Comparison of ENCODE assay signal across 8 cellular contexts in genomic region chr9:755454-756381, GRCh38.
DNase-seq lines count a peak whose midpoint lies in the region; ATAC-seq, FAIRE-seq and TF ChIP-seq lines count a peak whose summit lies in the region.

No MANE protein-coding gene starts in this region.

- no peaks in the 10 kb centered on the region for H3K9me3 ChIP-seq in A549

- peaks cover 28% of the 10 kb centered on the region for H3K4me1 ChIP-seq in A549

- H3K27me3 ChIP-seq in dorsolateral prefrontal cortex: no peaks in the 10 kb centered on the region

- H3K27ac ChIP-seq in A549: peak overlapping the region in 1 of 2 experiments; percentile 50; a peak in 3 of 6 replicates
- H3K27ac ChIP-seq in dorsolateral prefrontal cortex: peak overlapping the region in 5 of 59 donors; percentile 5 to 44 (median 21)

- ATAC-seq in A549: peak; percentile 23 to 39; a peak in 4 of 6 replicates
- ATAC-seq in SK-N-SH treated with all-trans-retinoic acid at 6 μM for 48 hours: peak; percentile 56
- no peak for ATAC-seq in GM18498 (IDR thresholded peaks at IDR 0.05; ENCODE audit: unreplicated experiment)

- TF ChIP-seq CTCF in A549 (IDR thresholded peaks at IDR 0.05): no peak
- no peak for TF ChIP-seq CTCF in foreskin fibroblast (IDR thresholded peaks at IDR 0.05; ENCODE audit: low read depth, low read length)
- no peak for TF ChIP-seq CTCF in dorsolateral prefrontal cortex (IDR thresholded peaks at IDR 0.05 in 54 of 56, conservative IDR thresholded peaks at IDR 0.05 in 2 of 56; ENCODE audit: low read depth in 1 of 56, partially characterized antibody in 56 of 56)

- no peak for TF ChIP-seq EP300 in A549 (IDR thresholded peaks at IDR 0.05)

- DNase-seq in A549 (ENCODE audit: low read depth in 1 of 2, low spot score in 1 of 2) (peak in 1 of 2 experiments; percentile 43), HCEC 1CT (peak; percentile 96), foreskin fibroblast (peak; percentile 91 to 92), D341Med (ENCODE audit: low spot score) (no peak), dorsolateral prefrontal cortex (no peak)
- no peak for DNase-seq in activated CD8-positive, alpha-beta memory T cell treated with anti-CD3 and anti-CD28 coated beads for 24 hours

- intact Hi-C loops in dorsolateral prefrontal cortex (cut with DNase I): loop anchor here (2.0 to 5.0 kb wide), 2 partner anchors 58 to 141 kb away; no protein-coding TSS in a partner anchor

- 82% methylated on average over 12 of the region's 12 CpGs for WGBS in A549 (ENCODE audit: missing lambda C conversion rate)

- peak overlapping the region; percentile 27; the same call in 2 of the 3 replicates for H3K4me2 ChIP-seq in A549

- H3K4me3 ChIP-seq in A549 (no peak overlapping the region), foreskin fibroblast (ENCODE audit: low read depth in 1 of 2, low read length in 2 of 2) (no peak overlapping the region), dorsolateral prefrontal cortex (no peak overlapping the region)

- CTCF ChIA-PET in A549 (lab: Yijun Ruan, JAX): interaction anchor here (0.9 to 18.9 kb wide), 10 partner anchors 9 to 369 kb away, joined by 3 to 371 read pairs (median 3); no protein-coding TSS in a partner anchor

- no peak for FAIRE-seq in A549 (lab: Jason Lieb, UNC)

- TF ChIP-seq RAD21 in A549 (conservative IDR thresholded peaks at IDR 0.05 in 1 of 2, IDR thresholded peaks at IDR 0.05 in 1 of 2): no peak

- no peak for TF ChIP-seq POLR2A in A549 (IDR thresholded peaks at IDR 0.05; ENCODE audit: low read length)

- POLR2A ChIA-PET in A549 (lab: Yijun Ruan, JAX): no interaction called here

TF ChIP-seq in A549, 52 proteins besides CTCF, POLR2A, EP300 and RAD21:
- TF ChIP-seq SMC3 (IDR thresholded peaks at IDR 0.05) (no peak), FOSL2 (IDR thresholded peaks at IDR 0.05) (no peak), FOSL2 (CRISPR knock-in tag; IDR thresholded peaks at IDR 0.05) (peak; percentile 50; the same call in 1 of the 2 replicates), MAFK (IDR thresholded peaks at IDR 0.05; ENCODE audit: partially characterized antibody) (peak; percentile 50), NR3C1 (IDR thresholded peaks at IDR 0.05) (no peak), HOXA7 (CRISPR knock-in tag; IDR thresholded peaks at IDR 0.05) (no peak), HES2 (IDR thresholded peaks at IDR 0.05) (no peak), MAX (IDR thresholded peaks at IDR 0.05) (no peak), CEBPB (IDR thresholded peaks at IDR 0.05) (peak; percentile 28 to 78; a peak in 3 of 4 replicates)

TF ChIP-seq in SK-N-SH treated with all-trans-retinoic acid at 6 μM for 48 hours, 23 proteins besides CTCF, POLR2A, EP300 and RAD21:
- TF ChIP-seq SNAI2 (CRISPR knock-in tag; IDR thresholded peaks at IDR 0.05) (no peak), PPARA (CRISPR knock-in tag; IDR thresholded peaks at IDR 0.05; ENCODE audit: borderline replicate concordance) (no peak), ARNTL (CRISPR knock-in tag; IDR thresholded peaks at IDR 0.05; ENCODE audit: borderline replicate concordance, low read depth) (no peak), TCF4 (CRISPR knock-in tag; IDR thresholded peaks at IDR 0.05; ENCODE audit: borderline replicate concordance) (no peak), RARB (CRISPR knock-in tag; IDR thresholded peaks at IDR 0.05) (no peak), ISL1 (CRISPR knock-in tag; IDR thresholded peaks at IDR 0.05) (no peak), TOX (CRISPR knock-in tag; IDR thresholded peaks at IDR 0.05; ENCODE audit: borderline replicate concordance) (no peak), ZNF70 (CRISPR knock-in tag; IDR thresholded peaks at IDR 0.05) (no peak), ZNF565 (CRISPR knock-in tag; conservative IDR thresholded peaks at IDR 0.05; ENCODE audit: low read depth) (no peak), ZC3H10 (CRISPR knock-in tag; IDR thresholded peaks at IDR 0.05) (no peak), GLIS3 (CRISPR knock-in tag; IDR thresholded peaks at IDR 0.05) (no peak), CSRNP3 (CRISPR knock-in tag; IDR thresholded peaks at IDR 0.05) (no peak), CREB5 (CRISPR knock-in tag; IDR thresholded peaks at IDR 0.05; ENCODE audit: low read depth) (no peak), ZNF8 (CRISPR knock-in tag; IDR thresholded peaks at IDR 0.05) (no peak), ZFP3 (CRISPR knock-in tag; IDR thresholded peaks at IDR 0.05) (no peak), OSR1 (CRISPR knock-in tag; IDR thresholded peaks at IDR 0.05) (no peak)

Comparison
In these comparisons a context has a peak if more than half of its experiments do, and no peak if none do; other contexts are left out.
1. DNase-seq: peak in HCEC 1CT (single experiment) and foreskin fibroblast (2 of 2); none in D341Med (single experiment), dorsolateral prefrontal cortex (0 of 10) and activated CD8-positive, alpha-beta memory T cell treated with anti-CD3 and anti-CD28 coated beads for 24 hours (single experiment).